In genomic region chr10:51679841-51680240, GRCh38 we compare ENCODE assay signal across 26 cellular contexts.
"Had no signal": no experiment of that assay in that cellular context is flagged by ENCODE, and none has a peak within 500 bp of the region (broad histone marks: within the 10 kb centered on the region; RNA-seq: fewer than 3 reads in every experiment).

No MANE protein-coding gene starts in this region.

- H3K36me3 ChIP-seq: brain microvascular endothelial cell, breast epithelium had no signal

- DNase-seq: activated B cell treated with CpG ODN at 0.5 μM for 24 hours; activated CD4-positive, alpha-beta memory T cell treated with anti-CD3 and anti-CD28 coated beads for 36 hours; activated CD4-positive, alpha-beta T cell treated with anti-CD3 and anti-CD28 coated beads for 4 hours; activated CD4-positive, alpha-beta T cell treated with anti-CD3 and anti-CD28 coated beads, Interleukin-2, amount 50 U/mL, for 1 hour; activated CD4-positive, alpha-beta T cell treated with anti-CD3 and anti-CD28 coated beads, Interleukin-2, amount 50 U/mL, for 4 hours; activated CD4-positive, CD25-positive, alpha-beta regulatory T cell treated with anti-CD3 and anti-CD28 coated beads, Interleukin-2, amount 50 U/mL, for 72 hours; activated CD8-positive, alpha-beta memory T cell treated with anti-CD3 and anti-CD28 coated beads, Interleukin-2, amount 50 U/mL, for 4 hours; activated CD8-positive, alpha-beta T cell treated with anti-CD3 and anti-CD28 coated beads for 36 hours; activated effector memory CD4-positive, alpha-beta T cell treated with Interleukin-2 at 50 U/mL for 16 hours; activated gamma-delta T cell; activated naive CD4-positive, alpha-beta T cell treated with anti-CD3 and anti-CD28 coated beads, Interleukin-2, amount 10 ng/mL, durations not matched to agents 7 days and 5 days; activated naive CD4-positive, alpha-beta T cell treated with Interleukin-2 at 50 U/mL for 16 hours; activated naive CD8-positive, alpha-beta T cell treated with anti-CD3 and anti-CD28 coated beads, Interleukin-2, amount 10 ng/mL, durations not matched to agents 7 days and 5 days; activated naive CD8-positive, alpha-beta T cell treated with anti-CD3 and anti-CD28 coated beads, Interleukin-2, amount 50 U/mL, for 24 hours; activated T-cell treated with anti-CD3 and anti-CD28 coated beads for 4 hours; activated T-cell treated with anti-CD3 and anti-CD28 coated beads, Interleukin-2, amount 50 U/mL, for 24 hours; activated T-cell treated with anti-CD3 and anti-CD28 coated beads, Interleukin-2, amount 50 U/mL, for 48 hours; aorta; body of pancreas; brain microvascular endothelial cell; central memory CD4-positive, alpha-beta T cell; T-helper 1 cell; T-helper 2 cell; T-helper 9 cell had no signal

- H3K27me3 ChIP-seq: body of pancreas, brain microvascular endothelial cell, breast epithelium had no signal

- H3K4me3 ChIP-seq: body of pancreas, breast epithelium had no signal

- H3K4me1 ChIP-seq: breast epithelium had no signal

- H3K27ac ChIP-seq: body of pancreas, brain microvascular endothelial cell, breast epithelium, VCaP had no signal
